15 cellular contexts compared by ENCODE assay signal in genomic region chr4:73006286-73006990, GRCh38.
DNase-seq lines count a peak whose midpoint lies in the region; ATAC-seq, FAIRE-seq and TF ChIP-seq lines count a peak whose summit lies in the region.
"Had no signal": no experiment of that assay in that cellular context is flagged by ENCODE, and none has a peak within 500 bp of the region (broad histone marks: within the 10 kb centered on the region; RNA-seq: fewer than 3 reads in every experiment).

No MANE protein-coding gene starts in this region.

- H3K79me1 ChIP-seq in mesenchymal stem cell (replicated peaks; ENCODE audit: low read length, poor library complexity, severe bottlenecking), result no peaks in the 10 kb centered on the region

- H3K4me1 ChIP-seq in mesenchymal stem cell (ENCODE audit: control insufficient read depth, insufficient read depth, low read depth, low read length) (no peaks in the 10 kb centered on the region), thyroid gland (no peaks in the 10 kb centered on the region)
- H3K4me1 ChIP-seq: foreskin keratinocyte had no signal

- no peak overlapping the region for H3K23ac ChIP-seq in mesenchymal stem cell (ENCODE audit: low read length in 2 of 2)

- H2BK15ac ChIP-seq in mesenchymal stem cell (ENCODE audit: low read depth, poor library complexity, severe bottlenecking), result no peak overlapping the region

- peaks cover 0 to 13% of the 10 kb centered on the region in 2 donors for H3K36me3 Mint-ChIP-seq in activated naive CD4-positive, alpha-beta T cell treated with anti-CD3 and anti-CD28 coated beads, Interleukin-2, amount 50 U/mL, for 72 hours
- H3K36me3 Mint-ChIP-seq: stimulated activated effector memory CD8-positive, alpha-beta T cell treated with anti-CD3 and anti-CD28 coated beads, Interleukin-12 subunit alpha, Interleukin-12 subunit beta, amount 100 ng/mL, for 72 hours had no signal

- H3K36me3 ChIP-seq in mesenchymal stem cell (ENCODE audit: control insufficient read depth in 1 of 2, insufficient read depth in 2 of 2, low read depth in 1 of 2, low read length in 2 of 2), result no peaks in the 10 kb centered on the region
- no peaks in the 10 kb centered on the region for H3K36me3 ChIP-seq in thyroid gland

- H3K4ac ChIP-seq in mesenchymal stem cell (ENCODE audit: low read depth in 1 of 2, low read length in 2 of 2), result no peak overlapping the region

- no peak overlapping the region for H4K8ac ChIP-seq in mesenchymal stem cell (ENCODE audit: low read length)

- intact Hi-C loops in thyroid gland (cut with DNase I), result no loop called here

- peak; percentile 69 for ATAC-seq in GM19455 (IDR thresholded peaks at IDR 0.05; ENCODE audit: unreplicated experiment)
- ATAC-seq in HG02870 (IDR thresholded peaks at IDR 0.05; ENCODE audit: unreplicated experiment), result peak; percentile 92
- peak; percentile 61 for ATAC-seq in HG03521 (IDR thresholded peaks at IDR 0.05; ENCODE audit: unreplicated experiment)
- ATAC-seq in activated naive CD4-positive, alpha-beta T cell treated with anti-CD3 and anti-CD28 coated beads, Interleukin-2, amount 50 U/mL, for 72 hours, result no peak
- ATAC-seq: foreskin keratinocyte; stimulated activated effector memory CD8-positive, alpha-beta T cell treated with anti-CD3 and anti-CD28 coated beads, Interleukin-12 subunit alpha, Interleukin-12 subunit beta, amount 100 ng/mL, for 72 hours had no signal

- FAIRE-seq in GM18507 (lab: Jason Lieb, UNC), result peak; percentile 39

- no peak for DNase-seq in GM18507 (ENCODE audit: extremely low spot score, insufficient read length, low read depth)
- no peak for DNase-seq in activated naive CD4-positive, alpha-beta T cell treated with anti-CD3 and anti-CD28 coated beads, Interleukin-2, amount 50 U/mL, for 72 hours (ENCODE audit: low spot score in 2 of 2)
- no peak for DNase-seq in mesenchymal stem cell
- DNase-seq in thyroid gland, result no peak
- no peak for DNase-seq in ureter (ENCODE audit: low spot score)
- DNase-seq: activated T-cell treated with anti-CD3 and anti-CD28 coated beads, Interleukin-2, amount 50 U/mL, for 1 hour; amygdala; DMS53; foreskin keratinocyte; NCI-H2081 treated with DMSO at 0.1 percent for 48 hours; stimulated activated CD4-positive, alpha-beta T cell treated with anti-CD3 and anti-CD28 coated beads, Interleukin-1b, Interleukin-23, amount 100 ng/mL, for 48 hours had no signal

- H3K27me3 ChIP-seq in mesenchymal stem cell (ENCODE audit: control insufficient read depth in 1 of 2, insufficient read depth in 1 of 2, low read length in 2 of 2), result peaks cover 0 to 3% of the 10 kb centered on the region in 2 experiments
- no peaks in the 10 kb centered on the region for H3K27me3 ChIP-seq in thyroid gland

- H3K9me3 ChIP-seq in mesenchymal stem cell (ENCODE audit: control insufficient read depth, low read length) (no peaks in the 10 kb centered on the region), thyroid gland (no peaks in the 10 kb centered on the region)

- no peak overlapping the region for H3K18ac ChIP-seq in mesenchymal stem cell (ENCODE audit: low read depth in 1 of 2, low read length in 2 of 2)

- no peak overlapping the region for H3K9ac ChIP-seq in mesenchymal stem cell (ENCODE audit: low read length)

- TF ChIP-seq POLR2A in thyroid gland (IDR thresholded peaks at IDR 0.05), result no peak

- H3K14ac ChIP-seq in mesenchymal stem cell (ENCODE audit: low read length in 2 of 2), result no peak overlapping the region

- no peak overlapping the region for H3K27ac ChIP-seq in mesenchymal stem cell (ENCODE audit: low read length, poor library complexity, severe bottlenecking)
- H3K27ac ChIP-seq in thyroid gland, result no peak overlapping the region
- H3K27ac ChIP-seq: foreskin keratinocyte had no signal

- no peak overlapping the region for H2AFZ ChIP-seq in mesenchymal stem cell (ENCODE audit: low read depth, low read length)

- H3K27ac Mint-ChIP-seq in activated naive CD4-positive, alpha-beta T cell treated with anti-CD3 and anti-CD28 coated beads, Interleukin-2, amount 50 U/mL, for 72 hours, result no peak overlapping the region
- H3K27ac Mint-ChIP-seq: stimulated activated effector memory CD8-positive, alpha-beta T cell treated with anti-CD3 and anti-CD28 coated beads, Interleukin-12 subunit alpha, Interleukin-12 subunit beta, amount 100 ng/mL, for 72 hours had no signal

- H2BK12ac ChIP-seq in mesenchymal stem cell (ENCODE audit: low read length in 2 of 2), result no peak overlapping the region

- H3K4me3 ChIP-seq in mesenchymal stem cell (ENCODE audit: insufficient read depth in 1 of 2, low read depth in 1 of 2, low read length in 2 of 2) (no peak overlapping the region), thyroid gland (replicated peaks in 1 of 3) (no peak overlapping the region)

- no peak overlapping the region for H2BK120ac ChIP-seq in mesenchymal stem cell (ENCODE audit: low read depth, low read length)

- H2AK5ac ChIP-seq in mesenchymal stem cell (ENCODE audit: low read length, severe bottlenecking), result no peak overlapping the region

- no peak for TF ChIP-seq CTCF in thyroid gland (IDR thresholded peaks at IDR 0.05)

- no peak overlapping the region for H4K91ac ChIP-seq in mesenchymal stem cell (ENCODE audit: low read length)

- H3K9me3 Mint-ChIP-seq in activated naive CD4-positive, alpha-beta T cell treated with anti-CD3 and anti-CD28 coated beads, Interleukin-2, amount 50 U/mL, for 72 hours, result peaks cover 8 to 9% of the 10 kb centered on the region in 2 donors

- WGBS in mesenchymal stem cell, result 100% methylated on average over 2 of the region's 6 CpGs
- WGBS in thyroid gland, 2 donors, result 90 to 91% methylated on average over 6 of the region's 6 CpGs

- H2BK5ac ChIP-seq in mesenchymal stem cell (ENCODE audit: low read depth, low read length, poor library complexity, severe bottlenecking), result no peak overlapping the region

- H3K4me2 ChIP-seq in mesenchymal stem cell (ENCODE audit: low read length, poor library complexity, severe bottlenecking), result no peak overlapping the region

Comparison
In these comparisons a context has a peak if more than half of its experiments do, and no peak if none do; other contexts are left out.
1. ATAC-seq: peak in GM19455 (single experiment), HG02870 (single experiment) and HG03521 (single experiment); none in activated naive CD4-positive, alpha-beta T cell treated with anti-CD3 and anti-CD28 coated beads, Interleukin-2, amount 50 U/mL, for 72 hours (0 of 2).